In the genomic region with DNA sequence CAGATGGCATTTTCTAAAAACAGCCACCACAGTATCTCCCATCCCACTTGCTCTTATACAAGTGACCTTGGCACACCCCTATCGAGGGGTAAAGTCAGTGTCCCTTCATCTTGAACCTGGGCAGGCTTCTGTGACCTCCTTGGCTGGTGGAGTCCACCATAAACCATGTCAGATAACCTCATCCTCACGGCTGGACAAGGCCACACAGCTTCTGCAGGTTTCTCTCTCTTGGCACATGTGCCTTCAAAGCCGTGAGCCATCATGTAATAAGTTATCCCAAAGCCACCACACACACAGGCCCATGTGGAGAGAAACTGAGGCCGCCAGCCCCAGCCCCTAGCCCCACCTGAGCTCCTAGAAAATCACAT, we compare ENCODE assay signal across 12 cellular contexts.
A peak's percentile ranks its signal among the peaks of the same experiment; 100 is the strongest.
DNase-seq lines count a peak whose midpoint lies in the region; ATAC-seq and TF ChIP-seq lines count a peak whose summit lies in the region.
"Had no signal": no experiment of that assay in that cellular context is flagged by ENCODE, and none has a peak within 500 bp of the region (broad histone marks: within the 10 kb centered on the region; RNA-seq: fewer than 3 reads in every experiment).

No MANE protein-coding gene starts in this region.

- no peak overlapping the region for H3K27ac ChIP-seq in right cardiac atrium (ENCODE audit: low read length)
- H3K27ac ChIP-seq in right lobe of liver, result peak overlapping the region in 2 of 3 donors; percentile 55 to 58
- peak overlapping the region in 3 of 5 donors; percentile 23 to 50 (median 38) for H3K27ac ChIP-seq in stomach
- no peak overlapping the region for H3K27ac ChIP-seq in upper lobe of right lung
- H3K27ac ChIP-seq: 22Rv1 had no signal

- H3K27me3 Mint-ChIP-seq in immature natural killer cell (ENCODE audit: low read depth in 3 of 3), result peaks cover 0 to 8% (median 3%) of the 10 kb centered on the region in 3 donors

- H3K36me3 ChIP-seq in right lobe of liver (no peaks in the 10 kb centered on the region), stomach (no peaks in the 10 kb centered on the region), upper lobe of right lung (no peaks in the 10 kb centered on the region)

- TF ChIP-seq EP300 in stomach (IDR thresholded peaks at IDR 0.05), result no peak

- no peaks in the 10 kb centered on the region for H3K36me3 Mint-ChIP-seq in immature natural killer cell
- H3K36me3 Mint-ChIP-seq: CD8-positive, alpha-beta memory T cell had no signal

- H3K4me1 Mint-ChIP-seq in immature natural killer cell, result peaks cover 26 to 32% of the 10 kb centered on the region in 2 donors

- no peaks in the 10 kb centered on the region for H3K9me3 Mint-ChIP-seq in immature natural killer cell
- H3K9me3 Mint-ChIP-seq: CD8-positive, alpha-beta memory T cell had no signal

- H3K9me3 ChIP-seq in right cardiac atrium (ENCODE audit: control insufficient read depth, low read length) (no peaks in the 10 kb centered on the region), right lobe of liver (no peaks in the 10 kb centered on the region), stomach (no peaks in the 10 kb centered on the region), upper lobe of right lung (no peaks in the 10 kb centered on the region)
- H3K9me3 ChIP-seq: Caco-2 had no signal

- DNase-seq in cardiac septum (ENCODE audit: low spot score) (peak; percentile 39), right cardiac atrium (no peak), right lobe of liver (no peak), stomach (no peak), immature natural killer cell (no peak), NCI-H2029 (lab: John Stamatoyannopoulos, UW) (no peak), upper lobe of right lung (no peak)
- DNase-seq: CD8-positive, alpha-beta memory T cell; GF-D8; HFFc6 had no signal

- ATAC-seq in right cardiac atrium, result no peak
- no peak for ATAC-seq in right lobe of liver
- no peak for ATAC-seq in upper lobe of right lung

- H3K27ac Mint-ChIP-seq in immature natural killer cell, result peak overlapping the region in 1 of 6 donors; percentile 1
- H3K27ac Mint-ChIP-seq: HFFc6 had no signal

- H3K4me3 ChIP-seq in right cardiac atrium (ENCODE audit: low read length) (no peak overlapping the region), right lobe of liver (no peak overlapping the region), stomach (no peak overlapping the region), upper lobe of right lung (no peak overlapping the region)

- no peak overlapping the region for H3K4me3 Mint-ChIP-seq in immature natural killer cell
- H3K4me3 Mint-ChIP-seq: CD8-positive, alpha-beta memory T cell; HFFc6 had no signal

- H3K27me3 ChIP-seq in right cardiac atrium (ENCODE audit: control insufficient read depth, insufficient read depth) (no peaks in the 10 kb centered on the region), right lobe of liver (no peaks in the 10 kb centered on the region), stomach (no peaks in the 10 kb centered on the region), upper lobe of right lung (no peaks in the 10 kb centered on the region)

- TF ChIP-seq POLR2A in right lobe of liver (IDR thresholded peaks at IDR 0.05), result no peak
- TF ChIP-seq POLR2A in stomach (IDR thresholded peaks at IDR 0.05), result no peak

- intact Hi-C loops in cardiac septum (cut with DNase I), result no loop called here
- intact Hi-C loops in right cardiac atrium (cut with DNase I), result no loop called here
- intact Hi-C loops in right lobe of liver (cut with DNase I), result loop anchor here in 1 of 2 donors (10.0 kb wide), 1 partner anchor 178 kb away; a partner anchor contains a TSS
- intact Hi-C loops in stomach (cut with DNase I; ENCODE audit: low total_unique reads), result no loop called here
- intact Hi-C loops in upper lobe of right lung (cut with DNase I), result no loop called here

- H3K4me1 ChIP-seq in right cardiac atrium (ENCODE audit: control insufficient read depth, insufficient read depth, low read length) (peaks cover 7% of the 10 kb centered on the region), right lobe of liver (peaks cover 0 to 47% (median 18%) of the 10 kb centered on the region in 4 donors), stomach (peaks cover 25 to 51% (median 31%) of the 10 kb centered on the region in 4 donors), upper lobe of right lung (peaks cover 17% of the 10 kb centered on the region)

- whole genome bisulfite sequencing in right cardiac atrium, result 87% methylated on average over 4 of the region's 4 CpGs
- WGBS in right lobe of liver (ENCODE audit: insufficient coverage, low coverage, low lambda C conversion rate, missing lambda C conversion rate), result 39% methylated on average over 2 of the region's 4 CpGs
- WGBS in stomach, 5 donors, result 84 to 95% (median 89%) methylated on average over 4 of the region's 4 CpGs

- TF ChIP-seq CTCF in right lobe of liver (IDR thresholded peaks at IDR 0.05), result no peak
- no peak for TF ChIP-seq CTCF in stomach (IDR thresholded peaks at IDR 0.05)
- no peak for TF ChIP-seq CTCF in upper lobe of right lung (IDR thresholded peaks at IDR 0.05)

Comparison
In these comparisons a context has a peak if more than half of its experiments do, and no peak if none do; other contexts are left out.
1. H3K27ac ChIP-seq: peak in right lobe of liver (2 of 3) and stomach (3 of 5); none in right cardiac atrium (single experiment) and upper lobe of right lung (single experiment).